ENCODE assay signal across 1 cellular context in genomic region chr19:45492627-45493470, GRCh38.
TF ChIP-seq lines count a peak whose summit lies in the region.

No MANE protein-coding gene starts in this region.

TF ChIP-seq in HEK293, 187 proteins besides CTCF, POLR2A, EP300 and RAD21 (continued from another document):
- TF ChIP-seq ZNF398 (tag by site-specific recombination; IDR thresholded peaks at IDR 0.05) (no peak), FEZF1 (tag by site-specific recombination; IDR thresholded peaks at IDR 0.05) (no peak), ZNF510 (tag by site-specific recombination; IDR thresholded peaks at IDR 0.05; ENCODE audit: insufficient replicate concordance) (no peak), GLIS2 (tag by site-specific recombination; IDR thresholded peaks at IDR 0.05) (peak; percentile 91), KLF1 (tag by site-specific recombination; IDR thresholded peaks at IDR 0.05) (0 out of 2 replicates have a peak, but pooled peaks have one; percentile 12), PRDM10 (tag by site-specific recombination; IDR thresholded peaks at IDR 0.05) (peak; percentile 97), ZFHX2 (tag by site-specific recombination; conservative IDR thresholded peaks at IDR 0.05) (peak; percentile 27; the same call in 1 of the 2 replicates), ZNF341 (tag by site-specific recombination; IDR thresholded peaks at IDR 0.05; ENCODE audit: low read depth) (peak; percentile 88), ZNF37A (tag by site-specific recombination; IDR thresholded peaks at IDR 0.05) (no peak), ZBTB20 (tag by site-specific recombination; IDR thresholded peaks at IDR 0.05) (peak; percentile 58; the same call in 1 of the 2 replicates), PATZ1 (tag by site-specific recombination; IDR thresholded peaks at IDR 0.05) (peak; percentile 73; the same call in 1 of the 2 replicates), SP2 (tag by site-specific recombination; IDR thresholded peaks at IDR 0.05) (peak; percentile 69), ZNF274 (IDR thresholded peaks at IDR 0.05; ENCODE audit: low read length) (no peak), ZNF274 (tag by site-specific recombination; IDR thresholded peaks at IDR 0.05; ENCODE audit: borderline replicate concordance) (no peak), ZNF558 (tag by site-specific recombination; IDR thresholded peaks at IDR 0.05) (no peak), ZNF843 (tag by site-specific recombination; IDR thresholded peaks at IDR 0.05) (no peak; the same call in none of the 2 replicates), ZIC2 (tag by site-specific recombination; IDR thresholded peaks at IDR 0.05) (peak; percentile 33; the same call in 1 of the 2 replicates), ZBTB26 (tag by site-specific recombination; optimal IDR thresholded peaks at IDR 0.05) (peak; percentile 13), ZNF514 (tag by site-specific recombination; IDR thresholded peaks at IDR 0.05) (no peak), ZBTB10 (tag by site-specific recombination; IDR thresholded peaks at IDR 0.05) (peak; percentile 81), ZNF692 (tag by site-specific recombination; IDR thresholded peaks at IDR 0.05) (peak; percentile 36; the same call in 1 of the 2 replicates)
- TF ChIP-seq, protein P1, sequence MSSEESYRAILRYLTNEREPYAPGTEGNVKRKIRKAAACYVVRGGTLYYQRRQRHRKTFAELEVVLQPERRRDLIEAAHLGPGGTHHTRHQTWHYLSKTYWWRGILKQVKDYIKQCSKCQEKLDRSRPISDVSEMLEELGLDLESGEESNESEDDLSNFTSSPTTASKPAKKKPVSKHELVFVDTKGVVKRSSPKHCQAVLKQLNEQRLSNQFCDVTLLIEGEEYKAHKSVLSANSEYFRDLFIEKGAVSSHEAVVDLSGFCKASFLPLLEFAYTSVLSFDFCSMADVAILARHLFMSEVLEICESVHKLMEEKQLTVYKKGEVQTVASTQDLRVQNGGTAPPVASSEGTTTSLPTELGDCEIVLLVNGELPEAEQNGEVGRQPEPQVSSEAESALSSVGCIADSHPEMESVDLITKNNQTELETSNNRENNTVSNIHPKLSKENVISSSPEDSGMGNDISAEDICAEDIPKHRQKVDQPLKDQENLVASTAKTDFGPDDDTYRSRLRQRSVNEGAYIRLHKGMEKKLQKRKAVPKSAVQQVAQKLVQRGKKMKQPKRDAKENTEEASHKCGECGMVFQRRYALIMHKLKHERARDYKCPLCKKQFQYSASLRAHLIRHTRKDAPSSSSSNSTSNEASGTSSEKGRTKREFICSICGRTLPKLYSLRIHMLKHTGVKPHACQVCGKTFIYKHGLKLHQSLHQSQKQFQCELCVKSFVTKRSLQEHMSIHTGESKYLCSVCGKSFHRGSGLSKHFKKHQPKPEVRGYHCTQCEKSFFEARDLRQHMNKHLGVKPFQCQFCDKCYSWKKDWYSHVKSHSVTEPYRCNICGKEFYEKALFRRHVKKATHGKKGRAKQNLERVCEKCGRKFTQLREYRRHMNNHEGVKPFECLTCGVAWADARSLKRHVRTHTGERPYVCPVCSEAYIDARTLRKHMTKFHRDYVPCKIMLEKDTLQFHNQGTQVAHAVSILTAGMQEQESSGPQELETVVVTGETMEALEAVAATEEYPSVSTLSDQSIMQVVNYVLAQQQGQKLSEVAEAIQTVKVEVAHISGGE (tag by site-specific recombination; conservative IDR thresholded peaks at IDR 0.05; ENCODE audit: low read depth) = peak; percentile 42; the same call in 1 of the 2 replicates
TF ChIP-seq in HEK293: peak in this region for 26.
